Comparison of ENCODE assay signal across 18 cellular contexts in the genomic region with DNA sequence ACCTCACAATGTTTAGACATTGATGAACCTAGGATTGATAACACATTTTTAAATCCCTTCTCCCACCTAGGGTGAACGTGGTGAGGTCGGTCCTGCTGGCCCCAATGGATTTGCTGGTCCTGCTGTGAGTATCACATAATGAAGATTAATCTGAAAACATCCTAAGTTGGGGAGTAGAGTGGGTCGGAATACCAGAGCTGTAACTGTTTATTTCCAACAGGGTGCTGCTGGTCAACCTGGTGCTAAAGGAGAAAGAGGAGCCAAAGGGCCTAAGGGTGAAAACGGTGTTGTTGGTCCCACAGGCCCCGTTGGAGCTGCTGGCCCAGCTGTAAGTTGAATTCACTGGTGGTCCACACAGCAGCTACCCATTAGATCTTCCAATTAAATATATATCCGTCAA. TPM values are rescaled to one million over a fixed set of nuclear protein-coding genes. Genes with fewer than 3 reads are reported as not detected.
A peak's percentile ranks its signal among the peaks of the same experiment; 100 is the strongest.
DNase-seq lines count a peak whose midpoint lies in the region; ATAC-seq and TF ChIP-seq lines count a peak whose summit lies in the region.
"Had no signal": no experiment of that assay in that cellular context is flagged by ENCODE, and none has a peak within 500 bp of the region (broad histone marks: within the 10 kb centered on the region; RNA-seq: fewer than 3 reads in every experiment).

No MANE protein-coding gene starts in this region.

- 75% methylated on average over 6 of the region's 6 CpGs for WGBS in smooth muscle cell (ENCODE audit: low lambda C conversion rate)

- peaks cover 86% of the 10 kb centered on the region for H3K36me3 ChIP-seq in smooth muscle cell (ENCODE audit: low read depth)
- peaks cover 0 to 35% (median 0%) of the 10 kb centered on the region in 3 donors for H3K36me3 ChIP-seq in Peyer's patch

- no peak overlapping the region for H3K4me3 ChIP-seq in astrocyte of the spinal cord (ENCODE audit: low read depth, low read length)
- H3K4me3 ChIP-seq in smooth muscle cell, result no peak overlapping the region
- H3K4me3 ChIP-seq in Peyer's patch, result no peak overlapping the region
- H3K4me3 ChIP-seq: A549, PC-9 had no signal

- H3K27ac ChIP-seq in smooth muscle cell (ENCODE audit: low read depth) (peak overlapping the region; percentile 99), Peyer's patch (no peak overlapping the region)
- H3K27ac ChIP-seq: A549, HL-60, PC-9 had no signal

- H3K27me3 Mint-ChIP-seq in stimulated activated naive CD8-positive, alpha-beta T cell treated with anti-CD3 and anti-CD28 coated beads, Interleukin-15, amount 100 ng/mL, for 72 hours, result peaks cover 9% of the 10 kb centered on the region

- H3K9me3 ChIP-seq in smooth muscle cell (replicated peaks; ENCODE audit: low read depth) (no peaks in the 10 kb centered on the region), Peyer's patch (no peaks in the 10 kb centered on the region)
- H3K9me3 ChIP-seq: A549 had no signal

- H3K4me3 Mint-ChIP-seq in stimulated activated naive CD8-positive, alpha-beta T cell treated with anti-CD3 and anti-CD28 coated beads, Interleukin-15, amount 100 ng/mL, for 72 hours, result no peak overlapping the region
- H3K4me3 Mint-ChIP-seq: CD4-positive, alpha-beta T cell had no signal

- peaks cover 100% of the 10 kb centered on the region for H4K20me1 ChIP-seq in smooth muscle cell (ENCODE audit: low read depth)

- peaks cover 4% of the 10 kb centered on the region for H3K4me1 ChIP-seq in smooth muscle cell (ENCODE audit: low read depth)
- no peaks in the 10 kb centered on the region for H3K4me1 ChIP-seq in Peyer's patch
- H3K4me1 ChIP-seq: A549 had no signal

- no peak overlapping the region for H3K4me2 ChIP-seq in smooth muscle cell
- H3K4me2 ChIP-seq: A549, PC-9 had no signal

- H3F3A ChIP-seq in smooth muscle cell (ENCODE audit: low read depth), result peaks cover 97% of the 10 kb centered on the region

- DNase-seq in EH (ENCODE audit: low read depth) (peak; percentile 59), astrocyte of the spinal cord (ENCODE audit: low read depth, low spot score) (peak; percentile 43), fibroblast of peridontal ligament (ENCODE audit: extremely low read depth) (peak; percentile 44), smooth muscle cell (lab: John Stamatoyannopoulos, UW; ENCODE audit: unreplicated experiment) (no peak), Peyer's patch (no peak), NCI-H1092 (lab: John Stamatoyannopoulos, UW) (no peak)
- no peak for DNase-seq in stimulated activated naive CD8-positive, alpha-beta T cell treated with anti-CD3 and anti-CD28 coated beads, Interleukin-15, amount 100 ng/mL, for 72 hours
- DNase-seq: CD4-positive, alpha-beta T cell; DND-41; GF-D8; GOT3; KBM-7; NCI-H1105 treated with DMSO at 0.1 percent for 48 hours; NCI-H187; PC-9 had no signal

- H2AFZ ChIP-seq in smooth muscle cell (ENCODE audit: low read depth), result no peak overlapping the region
- H2AFZ ChIP-seq: PC-9 had no signal

- no peak overlapping the region for H3K9ac ChIP-seq in smooth muscle cell (ENCODE audit: low read depth)

- H3K4me1 Mint-ChIP-seq in stimulated activated naive CD8-positive, alpha-beta T cell treated with anti-CD3 and anti-CD28 coated beads, Interleukin-15, amount 100 ng/mL, for 72 hours, result no peaks in the 10 kb centered on the region

- no peak overlapping the region for H3K27ac Mint-ChIP-seq in stimulated activated naive CD8-positive, alpha-beta T cell treated with anti-CD3 and anti-CD28 coated beads, Interleukin-15, amount 100 ng/mL, for 72 hours
- H3K27ac Mint-ChIP-seq: CD4-positive, alpha-beta T cell had no signal

- no peaks in the 10 kb centered on the region for H3K9me3 Mint-ChIP-seq in stimulated activated naive CD8-positive, alpha-beta T cell treated with anti-CD3 and anti-CD28 coated beads, Interleukin-15, amount 100 ng/mL, for 72 hours
- H3K9me3 Mint-ChIP-seq: CD4-positive, alpha-beta T cell had no signal

- in situ Hi-C loops in astrocyte of the spinal cord (cut with HindIII; ENCODE audit: low sequenced_read_pairs), result no loop called here

- TF ChIP-seq CTCF in astrocyte of the spinal cord (IDR thresholded peaks at IDR 0.05; ENCODE audit: low read depth, low read length) (no peak), smooth muscle cell (IDR thresholded peaks at IDR 0.05; ENCODE audit: borderline replicate concordance, insufficient read depth, poor library complexity, severe bottlenecking) (no peak), Peyer's patch (IDR thresholded peaks at IDR 0.05) (no peak)

- no peak for TF ChIP-seq POLR2A in Peyer's patch (IDR thresholded peaks at IDR 0.05)

- H3K27me3 ChIP-seq in smooth muscle cell (ENCODE audit: low read depth), result no peaks in the 10 kb centered on the region
- no peaks in the 10 kb centered on the region for H3K27me3 ChIP-seq in Peyer's patch

- no peak for ATAC-seq in stimulated activated naive CD8-positive, alpha-beta T cell treated with anti-CD3 and anti-CD28 coated beads, Interleukin-15, amount 100 ng/mL, for 72 hours
- no peak for ATAC-seq in HG02885 (IDR thresholded peaks at IDR 0.05; ENCODE audit: poor library complexity, unreplicated experiment)
- ATAC-seq: A549 had no signal

- peaks cover 34% of the 10 kb centered on the region for H3K79me2 ChIP-seq in smooth muscle cell (ENCODE audit: low read depth)

RNA-seq across cellular contexts. Expression of a gene that starts 25.6 kb away (rescaled TPM):
- total RNA-seq in smooth muscle cell (4,221 and 4,749 TPM in 2 replicates), Peyer's patch (100 to 1,000 TPM in 1 of 4 donors, 10 to 100 TPM in 3; 28.0 to 404 (median 59.1) TPM)
- 7,069 and 10,006 TPM in 2 replicates for polyA plus RNA-seq in smooth muscle cell
- total RNA-seq: PC-9 had no signal

Comparison
In these comparisons a context has a peak if more than half of its experiments do, and no peak if none do; other contexts are left out.
1. DNase-seq: peak in EH (single experiment), astrocyte of the spinal cord (single experiment) and fibroblast of peridontal ligament (single experiment); none in smooth muscle cell (single experiment), stimulated activated naive CD8-positive, alpha-beta T cell treated with anti-CD3 and anti-CD28 coated beads, Interleukin-15, amount 100 ng/mL, for 72 hours (0 of 2), Peyer's patch (0 of 3) and NCI-H1092 (single experiment).
2. RNA of a gene that starts 25.6 kb away (total RNA-seq): 4,221 to 4,749 TPM in smooth muscle cell; 28.0 to 404 TPM in Peyer's patch; every median in the first group is over 10 times any median in the second.